Comparison of ENCODE assay signal across 3 cellular contexts in the genomic region with DNA sequence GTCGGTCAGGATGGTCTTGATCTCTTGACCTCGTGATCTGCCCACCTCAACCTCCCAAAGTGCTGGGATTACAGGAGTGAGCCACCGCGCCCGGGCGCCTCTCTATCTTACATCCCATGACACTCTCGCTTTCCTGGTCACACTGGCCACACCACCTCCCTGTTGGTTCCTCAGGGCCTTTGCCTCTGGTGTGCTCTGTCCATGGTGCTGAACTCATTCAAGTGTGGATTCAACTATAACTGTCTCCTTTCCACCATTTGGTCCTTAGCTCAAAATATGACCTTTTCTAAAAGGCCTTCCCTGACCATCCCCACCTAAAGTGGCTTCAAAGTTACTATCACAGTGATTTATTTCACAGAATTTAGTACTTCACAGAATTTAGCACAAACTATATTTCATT.
TF ChIP-seq lines count a peak whose summit lies in the region.

No MANE protein-coding gene starts in this region.

TF ChIP-seq in SK-N-SH, 30 proteins besides CTCF, POLR2A, EP300 and RAD21:
- TF ChIP-seq, protein P1, sequence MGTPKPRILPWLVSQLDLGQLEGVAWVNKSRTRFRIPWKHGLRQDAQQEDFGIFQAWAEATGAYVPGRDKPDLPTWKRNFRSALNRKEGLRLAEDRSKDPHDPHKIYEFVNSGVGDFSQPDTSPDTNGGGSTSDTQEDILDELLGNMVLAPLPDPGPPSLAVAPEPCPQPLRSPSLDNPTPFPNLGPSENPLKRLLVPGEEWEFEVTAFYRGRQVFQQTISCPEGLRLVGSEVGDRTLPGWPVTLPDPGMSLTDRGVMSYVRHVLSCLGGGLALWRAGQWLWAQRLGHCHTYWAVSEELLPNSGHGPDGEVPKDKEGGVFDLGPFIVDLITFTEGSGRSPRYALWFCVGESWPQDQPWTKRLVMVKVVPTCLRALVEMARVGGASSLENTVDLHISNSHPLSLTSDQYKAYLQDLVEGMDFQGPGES (IDR thresholded peaks at IDR 0.05; ENCODE audit: low read depth, low read length), result no peak
- no peak for TF ChIP-seq POLR2AphosphoS5 (IDR thresholded peaks at IDR 0.05; ENCODE audit: low read depth, low read length)
- TF ChIP-seq SIN3A (IDR thresholded peaks at IDR 0.05; ENCODE audit: borderline replicate concordance, low read depth, low read length), result no peak
- TF ChIP-seq, protein P2, sequence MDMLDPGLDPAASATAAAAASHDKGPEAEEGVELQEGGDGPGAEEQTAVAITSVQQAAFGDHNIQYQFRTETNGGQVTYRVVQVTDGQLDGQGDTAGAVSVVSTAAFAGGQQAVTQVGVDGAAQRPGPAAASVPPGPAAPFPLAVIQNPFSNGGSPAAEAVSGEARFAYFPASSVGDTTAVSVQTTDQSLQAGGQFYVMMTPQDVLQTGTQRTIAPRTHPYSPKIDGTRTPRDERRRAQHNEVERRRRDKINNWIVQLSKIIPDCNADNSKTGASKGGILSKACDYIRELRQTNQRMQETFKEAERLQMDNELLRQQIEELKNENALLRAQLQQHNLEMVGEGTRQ (IDR thresholded peaks at IDR 0.05; ENCODE audit: borderline replicate concordance, low read depth, low read length), result no peak
- TF ChIP-seq, protein P3, sequence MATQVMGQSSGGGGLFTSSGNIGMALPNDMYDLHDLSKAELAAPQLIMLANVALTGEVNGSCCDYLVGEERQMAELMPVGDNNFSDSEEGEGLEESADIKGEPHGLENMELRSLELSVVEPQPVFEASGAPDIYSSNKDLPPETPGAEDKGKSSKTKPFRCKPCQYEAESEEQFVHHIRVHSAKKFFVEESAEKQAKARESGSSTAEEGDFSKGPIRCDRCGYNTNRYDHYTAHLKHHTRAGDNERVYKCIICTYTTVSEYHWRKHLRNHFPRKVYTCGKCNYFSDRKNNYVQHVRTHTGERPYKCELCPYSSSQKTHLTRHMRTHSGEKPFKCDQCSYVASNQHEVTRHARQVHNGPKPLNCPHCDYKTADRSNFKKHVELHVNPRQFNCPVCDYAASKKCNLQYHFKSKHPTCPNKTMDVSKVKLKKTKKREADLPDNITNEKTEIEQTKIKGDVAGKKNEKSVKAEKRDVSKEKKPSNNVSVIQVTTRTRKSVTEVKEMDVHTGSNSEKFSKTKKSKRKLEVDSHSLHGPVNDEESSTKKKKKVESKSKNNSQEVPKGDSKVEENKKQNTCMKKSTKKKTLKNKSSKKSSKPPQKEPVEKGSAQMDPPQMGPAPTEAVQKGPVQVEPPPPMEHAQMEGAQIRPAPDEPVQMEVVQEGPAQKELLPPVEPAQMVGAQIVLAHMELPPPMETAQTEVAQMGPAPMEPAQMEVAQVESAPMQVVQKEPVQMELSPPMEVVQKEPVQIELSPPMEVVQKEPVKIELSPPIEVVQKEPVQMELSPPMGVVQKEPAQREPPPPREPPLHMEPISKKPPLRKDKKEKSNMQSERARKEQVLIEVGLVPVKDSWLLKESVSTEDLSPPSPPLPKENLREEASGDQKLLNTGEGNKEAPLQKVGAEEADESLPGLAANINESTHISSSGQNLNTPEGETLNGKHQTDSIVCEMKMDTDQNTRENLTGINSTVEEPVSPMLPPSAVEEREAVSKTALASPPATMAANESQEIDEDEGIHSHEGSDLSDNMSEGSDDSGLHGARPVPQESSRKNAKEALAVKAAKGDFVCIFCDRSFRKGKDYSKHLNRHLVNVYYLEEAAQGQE (IDR thresholded peaks at IDR 0.05; ENCODE audit: low read depth, low read length), result peak; percentile 88
- TF ChIP-seq, protein P4, sequence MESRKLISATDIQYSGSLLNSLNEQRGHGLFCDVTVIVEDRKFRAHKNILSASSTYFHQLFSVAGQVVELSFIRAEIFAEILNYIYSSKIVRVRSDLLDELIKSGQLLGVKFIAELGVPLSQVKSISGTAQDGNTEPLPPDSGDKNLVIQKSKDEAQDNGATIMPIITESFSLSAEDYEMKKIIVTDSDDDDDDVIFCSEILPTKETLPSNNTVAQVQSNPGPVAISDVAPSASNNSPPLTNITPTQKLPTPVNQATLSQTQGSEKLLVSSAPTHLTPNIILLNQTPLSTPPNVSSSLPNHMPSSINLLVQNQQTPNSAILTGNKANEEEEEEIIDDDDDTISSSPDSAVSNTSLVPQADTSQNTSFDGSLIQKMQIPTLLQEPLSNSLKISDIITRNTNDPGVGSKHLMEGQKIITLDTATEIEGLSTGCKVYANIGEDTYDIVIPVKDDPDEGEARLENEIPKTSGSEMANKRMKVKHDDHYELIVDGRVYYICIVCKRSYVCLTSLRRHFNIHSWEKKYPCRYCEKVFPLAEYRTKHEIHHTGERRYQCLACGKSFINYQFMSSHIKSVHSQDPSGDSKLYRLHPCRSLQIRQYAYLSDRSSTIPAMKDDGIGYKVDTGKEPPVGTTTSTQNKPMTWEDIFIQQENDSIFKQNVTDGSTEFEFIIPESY (IDR thresholded peaks at IDR 0.05; ENCODE audit: borderline replicate concordance, low read depth), result no peak
- TF ChIP-seq GATA2 (CRISPR knock-in tag; IDR thresholded peaks at IDR 0.05), result no peak
- no peak for TF ChIP-seq GABPA (IDR thresholded peaks at IDR 0.05; ENCODE audit: low read depth)

TF ChIP-seq in SK-N-SH treated with all-trans-retinoic acid at 6 μM for 48 hours, 23 proteins besides CTCF, POLR2A, EP300 and RAD21:
- no peak for TF ChIP-seq ESRRG (CRISPR knock-in tag; IDR thresholded peaks at IDR 0.05)
- no peak for TF ChIP-seq ZFP30 (CRISPR knock-in tag; IDR thresholded peaks at IDR 0.05)
- TF ChIP-seq, protein P5, sequence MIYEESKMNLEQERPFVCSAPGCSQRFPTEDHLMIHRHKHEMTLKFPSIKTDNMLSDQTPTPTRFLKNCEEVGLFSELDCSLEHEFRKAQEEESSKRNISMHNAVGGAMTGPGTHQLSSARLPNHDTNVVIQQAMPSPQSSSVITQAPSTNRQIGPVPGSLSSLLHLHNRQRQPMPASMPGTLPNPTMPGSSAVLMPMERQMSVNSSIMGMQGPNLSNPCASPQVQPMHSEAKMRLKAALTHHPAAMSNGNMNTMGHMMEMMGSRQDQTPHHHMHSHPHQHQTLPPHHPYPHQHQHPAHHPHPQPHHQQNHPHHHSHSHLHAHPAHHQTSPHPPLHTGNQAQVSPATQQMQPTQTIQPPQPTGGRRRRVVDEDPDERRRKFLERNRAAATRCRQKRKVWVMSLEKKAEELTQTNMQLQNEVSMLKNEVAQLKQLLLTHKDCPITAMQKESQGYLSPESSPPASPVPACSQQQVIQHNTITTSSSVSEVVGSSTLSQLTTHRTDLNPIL (CRISPR knock-in tag; IDR thresholded peaks at IDR 0.05; ENCODE audit: low read depth), result no peak
- TF ChIP-seq ISL1 (CRISPR knock-in tag; IDR thresholded peaks at IDR 0.05), result no peak
- no peak for TF ChIP-seq RARB (CRISPR knock-in tag; IDR thresholded peaks at IDR 0.05)
- TF ChIP-seq, protein P6, sequence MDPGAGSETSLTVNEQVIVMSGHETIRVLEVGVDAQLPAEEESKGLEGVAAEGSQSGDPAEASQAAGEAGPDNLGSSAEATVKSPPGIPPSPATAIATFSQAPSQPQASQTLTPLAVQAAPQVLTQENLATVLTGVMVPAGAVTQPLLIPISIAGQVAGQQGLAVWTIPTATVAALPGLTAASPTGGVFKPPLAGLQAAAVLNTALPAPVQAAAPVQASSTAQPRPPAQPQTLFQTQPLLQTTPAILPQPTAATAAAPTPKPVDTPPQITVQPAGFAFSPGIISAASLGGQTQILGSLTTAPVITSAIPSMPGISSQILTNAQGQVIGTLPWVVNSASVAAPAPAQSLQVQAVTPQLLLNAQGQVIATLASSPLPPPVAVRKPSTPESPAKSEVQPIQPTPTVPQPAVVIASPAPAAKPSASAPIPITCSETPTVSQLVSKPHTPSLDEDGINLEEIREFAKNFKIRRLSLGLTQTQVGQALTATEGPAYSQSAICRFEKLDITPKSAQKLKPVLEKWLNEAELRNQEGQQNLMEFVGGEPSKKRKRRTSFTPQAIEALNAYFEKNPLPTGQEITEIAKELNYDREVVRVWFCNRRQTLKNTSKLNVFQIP (CRISPR knock-in tag; IDR thresholded peaks at IDR 0.05; ENCODE audit: borderline replicate concordance, low read depth), result no peak
- TF ChIP-seq BACH2 (CRISPR knock-in tag; IDR thresholded peaks at IDR 0.05; ENCODE audit: borderline replicate concordance), result no peak
- no peak for TF ChIP-seq CSDC2 (CRISPR knock-in tag; IDR thresholded peaks at IDR 0.05)
- no peak for TF ChIP-seq ZNF8 (CRISPR knock-in tag; IDR thresholded peaks at IDR 0.05)
- TF ChIP-seq TOX (CRISPR knock-in tag; IDR thresholded peaks at IDR 0.05; ENCODE audit: borderline replicate concordance), result no peak
- TF ChIP-seq ARNTL (CRISPR knock-in tag; IDR thresholded peaks at IDR 0.05; ENCODE audit: borderline replicate concordance, low read depth), result no peak
- TF ChIP-seq, protein P7, sequence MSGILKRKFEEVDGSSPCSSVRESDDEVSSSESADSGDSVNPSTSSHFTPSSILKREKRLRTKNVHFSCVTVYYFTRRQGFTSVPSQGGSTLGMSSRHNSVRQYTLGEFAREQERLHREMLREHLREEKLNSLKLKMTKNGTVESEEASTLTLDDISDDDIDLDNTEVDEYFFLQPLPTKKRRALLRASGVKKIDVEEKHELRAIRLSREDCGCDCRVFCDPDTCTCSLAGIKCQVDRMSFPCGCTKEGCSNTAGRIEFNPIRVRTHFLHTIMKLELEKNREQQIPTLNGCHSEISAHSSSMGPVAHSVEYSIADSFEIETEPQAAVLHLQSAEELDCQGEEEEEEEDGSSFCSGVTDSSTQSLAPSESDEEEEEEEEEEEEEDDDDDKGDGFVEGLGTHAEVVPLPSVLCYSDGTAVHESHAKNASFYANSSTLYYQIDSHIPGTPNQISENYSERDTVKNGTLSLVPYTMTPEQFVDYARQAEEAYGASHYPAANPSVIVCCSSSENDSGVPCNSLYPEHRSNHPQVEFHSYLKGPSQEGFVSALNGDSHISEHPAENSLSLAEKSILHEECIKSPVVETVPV (CRISPR knock-in tag; IDR thresholded peaks at IDR 0.05), result no peak

TF ChIP-seq in K562, 482 proteins besides CTCF, POLR2A, EP300 and RAD21 (continues in another document):
- no peak for TF ChIP-seq ZFPM2 (CRISPR knock-in tag; IDR thresholded peaks at IDR 0.05)
- TF ChIP-seq TRIM28 (IDR thresholded peaks at IDR 0.05), result no peak
- TF ChIP-seq, protein P8, sequence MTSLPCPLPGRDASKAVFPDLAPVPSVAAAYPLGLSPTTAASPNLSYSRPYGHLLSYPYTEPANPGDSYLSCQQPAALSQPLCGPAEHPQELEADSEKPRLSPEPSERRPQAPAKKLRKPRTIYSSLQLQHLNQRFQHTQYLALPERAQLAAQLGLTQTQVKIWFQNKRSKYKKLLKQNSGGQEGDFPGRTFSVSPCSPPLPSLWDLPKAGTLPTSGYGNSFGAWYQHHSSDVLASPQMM (CRISPR knock-in tag; IDR thresholded peaks at IDR 0.05), result no peak
- peak; percentile 73; the same call in 1 of the 2 replicates for TF ChIP-seq MIER1 (IDR thresholded peaks at IDR 0.05; ENCODE audit: low read depth)
- TF ChIP-seq EHMT2 (IDR thresholded peaks at IDR 0.05), result peak; percentile 92
- no peak for TF ChIP-seq KAT2B (IDR thresholded peaks at IDR 0.05; ENCODE audit: low read depth, low read length)
- TF ChIP-seq MCM2 (IDR thresholded peaks at IDR 0.05; ENCODE audit: low read depth), result no peak
- TF ChIP-seq HDAC1 (IDR thresholded peaks at IDR 0.05), result no peak
- TF ChIP-seq, protein P9, sequence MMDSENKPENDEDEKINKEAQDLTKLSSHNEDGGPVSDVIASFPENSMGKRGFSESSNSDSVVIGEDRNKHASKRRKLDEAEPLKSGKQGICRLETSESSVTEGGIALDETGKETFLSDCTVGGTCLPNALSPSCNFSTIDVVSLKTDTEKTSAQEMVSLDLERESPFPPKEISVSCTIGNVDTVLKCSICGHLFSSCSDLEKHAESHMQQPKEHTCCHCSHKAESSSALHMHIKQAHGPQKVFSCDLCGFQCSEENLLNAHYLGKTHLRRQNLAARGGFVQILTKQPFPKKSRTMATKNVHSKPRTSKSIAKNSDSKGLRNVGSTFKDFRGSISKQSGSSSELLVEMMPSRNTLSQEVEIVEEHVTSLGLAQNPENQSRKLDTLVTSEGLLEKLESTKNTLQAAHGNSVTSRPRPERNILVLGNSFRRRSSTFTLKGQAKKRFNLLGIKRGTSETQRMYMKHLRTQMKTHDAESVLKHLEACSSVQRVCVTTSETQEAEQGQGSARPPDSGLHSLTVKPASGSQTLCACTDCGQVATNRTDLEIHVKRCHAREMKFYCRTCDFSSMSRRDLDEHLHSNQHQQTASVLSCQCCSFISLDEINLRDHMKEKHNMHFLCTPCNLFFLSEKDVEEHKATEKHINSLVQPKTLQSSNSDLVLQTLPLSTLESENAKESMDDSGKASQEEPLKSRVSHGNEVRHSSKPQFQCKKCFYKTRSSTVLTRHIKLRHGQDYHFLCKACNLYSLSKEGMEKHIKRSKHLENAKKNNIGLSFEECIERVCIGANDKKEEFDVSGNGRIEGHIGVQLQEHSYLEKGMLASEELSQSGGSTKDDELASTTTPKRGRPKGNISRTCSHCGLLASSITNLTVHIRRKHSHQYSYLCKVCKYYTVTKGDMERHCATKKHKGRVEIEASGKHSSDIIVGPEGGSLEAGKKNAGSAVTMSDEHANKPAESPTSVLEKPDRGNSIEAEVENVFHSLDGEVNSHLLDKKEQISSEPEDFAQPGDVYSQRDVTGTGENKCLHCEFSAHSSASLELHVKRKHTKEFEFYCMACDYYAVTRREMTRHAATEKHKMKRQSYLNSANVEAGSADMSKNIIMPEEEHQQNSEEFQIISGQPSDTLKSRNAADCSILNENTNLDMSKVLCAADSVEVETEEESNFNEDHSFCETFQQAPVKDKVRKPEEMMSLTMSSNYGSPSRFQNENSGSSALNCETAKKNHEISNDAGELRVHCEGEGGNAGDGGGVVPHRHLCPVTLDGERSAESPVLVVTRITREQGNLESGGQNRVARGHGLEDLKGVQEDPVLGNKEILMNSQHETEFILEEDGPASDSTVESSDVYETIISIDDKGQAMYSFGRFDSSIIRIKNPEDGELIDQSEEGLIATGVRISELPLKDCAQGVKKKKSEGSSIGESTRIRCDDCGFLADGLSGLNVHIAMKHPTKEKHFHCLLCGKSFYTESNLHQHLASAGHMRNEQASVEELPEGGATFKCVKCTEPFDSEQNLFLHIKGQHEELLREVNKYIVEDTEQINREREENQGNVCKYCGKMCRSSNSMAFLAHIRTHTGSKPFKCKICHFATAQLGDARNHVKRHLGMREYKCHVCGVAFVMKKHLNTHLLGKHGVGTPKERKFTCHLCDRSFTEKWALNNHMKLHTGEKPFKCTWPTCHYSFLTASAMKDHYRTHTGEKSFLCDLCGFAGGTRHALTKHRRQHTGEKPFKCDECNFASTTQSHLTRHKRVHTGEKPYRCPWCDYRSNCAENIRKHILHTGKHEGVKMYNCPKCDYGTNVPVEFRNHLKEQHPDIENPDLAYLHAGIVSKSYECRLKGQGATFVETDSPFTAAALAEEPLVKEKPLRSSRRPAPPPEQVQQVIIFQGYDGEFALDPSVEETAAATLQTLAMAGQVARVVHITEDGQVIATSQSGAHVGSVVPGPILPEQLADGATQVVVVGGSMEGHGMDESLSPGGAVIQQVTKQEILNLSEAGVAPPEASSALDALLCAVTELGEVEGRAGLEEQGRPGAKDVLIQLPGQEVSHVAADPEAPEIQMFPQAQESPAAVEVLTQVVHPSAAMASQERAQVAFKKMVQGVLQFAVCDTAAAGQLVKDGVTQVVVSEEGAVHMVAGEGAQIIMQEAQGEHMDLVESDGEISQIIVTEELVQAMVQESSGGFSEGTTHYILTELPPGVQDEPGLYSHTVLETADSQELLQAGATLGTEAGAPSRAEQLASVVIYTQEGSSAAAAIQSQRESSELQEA (IDR thresholded peaks at IDR 0.05; ENCODE audit: low read depth), result no peak
- TF ChIP-seq ILK (tag; IDR thresholded peaks at IDR 0.05; ENCODE audit: borderline replicate concordance, low read depth), result no peak
- no peak for TF ChIP-seq TFAM (CRISPR knock-in tag; conservative IDR thresholded peaks at IDR 0.05)
- TF ChIP-seq, protein P10, sequence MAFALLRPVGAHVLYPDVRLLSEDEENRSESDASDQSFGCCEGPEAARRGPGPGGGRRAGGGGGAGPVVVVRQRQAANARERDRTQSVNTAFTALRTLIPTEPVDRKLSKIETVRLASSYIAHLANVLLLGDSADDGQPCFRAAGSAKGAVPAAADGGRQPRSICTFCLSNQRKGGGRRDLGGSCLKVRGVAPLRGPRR (CRISPR knock-in tag; IDR thresholded peaks at IDR 0.05), result no peak
- TF ChIP-seq ATF7 (IDR thresholded peaks at IDR 0.05), result no peak
- no peak for TF ChIP-seq BRF1 (IDR thresholded peaks at IDR 0.05; ENCODE audit: borderline replicate concordance, extremely low read depth, insufficient read length)
- TF ChIP-seq RFX5 (IDR thresholded peaks at IDR 0.05; ENCODE audit: low read depth, low read length), result no peak
- no peak for TF ChIP-seq ZNF707 (CRISPR knock-in tag; conservative IDR thresholded peaks at IDR 0.05)
